In the genomic region with DNA sequence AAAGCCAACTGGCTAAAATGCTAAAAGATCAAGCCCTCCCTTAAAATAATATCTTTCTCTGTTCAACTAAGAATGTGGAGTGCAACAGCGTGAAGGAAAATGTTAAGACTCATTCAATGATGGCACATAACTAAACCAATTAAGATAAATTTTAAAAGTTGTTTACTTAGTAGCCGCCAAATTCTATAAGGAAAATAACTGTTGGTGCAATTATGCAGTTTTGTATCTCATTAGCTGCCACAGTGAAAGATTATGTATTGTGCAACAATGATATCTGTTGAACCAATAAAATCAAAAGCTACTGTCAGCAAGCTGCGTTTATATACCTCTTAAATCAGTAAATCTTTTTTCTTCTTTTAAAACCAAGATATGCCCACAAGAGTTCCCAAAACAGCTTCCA, we compare ENCODE assay signal across 17 cellular contexts.
"Had no signal": no experiment of that assay in that cellular context is flagged by ENCODE, and none has a peak within 500 bp of the region (broad histone marks: within the 10 kb centered on the region; RNA-seq: fewer than 3 reads in every experiment).

No MANE protein-coding gene starts in this region.

- H3K9ac ChIP-seq: neural progenitor cell, SK-N-SH had no signal

- H2AFZ ChIP-seq: neural progenitor cell had no signal

- H3K36me3 ChIP-seq: heart right ventricle, neural progenitor cell, stomach, thoracic aorta, upper lobe of left lung had no signal

- DNase-seq: activated CD4-positive, alpha-beta T cell treated with anti-CD3 and anti-CD28 coated beads for 36 hours; activated CD4-positive, alpha-beta T cell treated with anti-CD3 and anti-CD28 coated beads, Interleukin-2, amount 50 U/mL, for 48 hours; activated gamma-delta T cell; activated T-cell treated with anti-CD3 and anti-CD28 coated beads, Interleukin-2, amount 50 U/mL, for 1 hour; heart right ventricle; SK-N-SH; stimulated activated CD4-positive, alpha-beta T cell treated with anti-CD3 and anti-CD28 coated beads, Interleukin-15, amount 100 ng/mL, for 24 hours; stimulated activated CD4-positive, alpha-beta T cell treated with anti-CD3 and anti-CD28 coated beads, Interleukin-2, amount 100 ng/mL, for 48 hours; stomach; upper lobe of left lung had no signal

- H3K4me2 ChIP-seq: neural progenitor cell, SK-N-SH had no signal

- H3K27me3 Mint-ChIP-seq: activated CD4-positive, alpha-beta T cell treated with anti-CD3 and anti-CD28 coated beads for 36 hours; memory B cell; progenitor cell of endocrine pancreas had no signal

- H3K4me3 ChIP-seq: heart right ventricle, neural progenitor cell, stomach, thoracic aorta, upper lobe of left lung had no signal

- H3K27ac Mint-ChIP-seq: activated naive CD4-positive, alpha-beta T cell treated with anti-CD3 and anti-CD28 coated beads, Interleukin-2, amount 50 U/mL, for 72 hours; neural progenitor cell; progenitor cell of endocrine pancreas had no signal

- ATAC-seq: activated CD4-positive, alpha-beta T cell treated with anti-CD3 and anti-CD28 coated beads for 36 hours; activated naive CD4-positive, alpha-beta T cell treated with anti-CD3 and anti-CD28 coated beads, Interleukin-2, amount 50 U/mL, for 72 hours; heart right ventricle; WTC11 had no signal

- H3K36me3 Mint-ChIP-seq: neural progenitor cell, WTC11 had no signal

- FAIRE-seq: colon had no signal

- H3K27ac ChIP-seq: heart right ventricle, neural progenitor cell, stomach, thoracic aorta, upper lobe of left lung had no signal

- H3K9me3 ChIP-seq: heart right ventricle, SK-N-SH, stomach, thoracic aorta, upper lobe of left lung had no signal

- H3K27me3 ChIP-seq: heart right ventricle, neural progenitor cell, stomach, upper lobe of left lung had no signal

- H3K9me3 Mint-ChIP-seq: activated naive CD4-positive, alpha-beta T cell treated with anti-CD3 and anti-CD28 coated beads, Interleukin-2, amount 50 U/mL, for 72 hours; memory B cell; neural progenitor cell; WTC11 had no signal

- H3K4me1 ChIP-seq: neural progenitor cell had no signal

- H3K4me3 Mint-ChIP-seq: activated CD4-positive, alpha-beta T cell treated with anti-CD3 and anti-CD28 coated beads for 36 hours; memory B cell; neural progenitor cell; WTC11 had no signal
